Comparison of ENCODE assay signal across 8 cellular contexts in the genomic region with DNA sequence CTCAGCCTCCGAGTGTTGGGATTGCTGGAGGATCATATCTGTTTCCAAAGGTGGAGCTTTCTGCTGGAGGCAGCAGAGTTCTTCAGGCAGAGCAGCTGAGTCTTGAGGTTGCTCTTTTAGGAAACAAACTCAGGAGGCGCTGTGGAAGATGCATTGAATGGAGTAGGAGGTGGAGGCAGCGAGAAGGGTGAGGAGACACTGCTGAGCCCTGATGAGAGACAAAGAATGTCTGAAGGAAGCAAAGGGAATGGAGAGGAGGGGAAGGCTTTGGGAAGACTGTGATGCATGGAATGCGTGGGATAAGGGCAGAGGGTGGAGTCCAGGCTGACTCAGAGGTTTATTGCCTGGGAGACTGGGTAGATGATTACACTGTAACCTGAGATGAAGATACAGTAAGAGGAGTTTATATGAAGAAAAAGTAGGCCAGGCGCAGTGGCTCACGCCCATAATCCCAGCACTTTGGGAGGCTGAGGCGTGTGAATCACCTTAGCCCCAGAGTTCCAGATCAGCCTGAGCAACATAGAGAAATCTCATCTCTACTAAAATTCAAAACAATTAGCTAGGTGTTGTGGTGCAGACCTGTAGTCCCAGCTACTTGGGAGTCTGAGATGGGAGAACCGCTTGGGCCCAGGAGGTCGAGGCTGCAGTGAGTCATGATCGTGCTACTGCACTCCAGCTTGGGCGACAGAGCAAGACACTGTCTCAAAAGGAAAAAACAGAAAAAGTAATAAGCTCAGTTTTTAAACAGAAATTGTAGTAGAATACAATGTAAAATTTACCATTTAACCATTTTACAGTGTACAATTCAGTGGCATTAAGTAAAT. TPM values are rescaled to one million over a fixed set of nuclear protein-coding genes. Genes with fewer than 3 reads are reported as not detected.
DNase-seq lines count a peak whose midpoint lies in the region; ATAC-seq and TF ChIP-seq lines count a peak whose summit lies in the region.

No MANE protein-coding gene starts in this region.

- H3K36me3 ChIP-seq in kidney epithelial cell (ENCODE audit: control insufficient read depth, insufficient read depth, low read length) (no peaks in the 10 kb centered on the region), urinary bladder (ENCODE audit: insufficient read depth) (no peaks in the 10 kb centered on the region)

- peaks cover 5% of the 10 kb centered on the region for H3K4me1 Mint-ChIP-seq in activated T-helper 17 cell treated with anti-CD3 and anti-CD28 coated beads, Interleukin-2, amount 50 U/mL, for 72 hours

- no peak overlapping the region for H3K4me3 Mint-ChIP-seq in activated T-helper 17 cell treated with anti-CD3 and anti-CD28 coated beads, Interleukin-2, amount 50 U/mL, for 72 hours

- peak; percentile 47 for DNase-seq in COLO668 (lab: John Stamatoyannopoulos, UW; ENCODE audit: unreplicated experiment)
- peak; percentile 95 for DNase-seq in LoVo (ENCODE audit: low spot score)
- DNase-seq in kidney epithelial cell (ENCODE audit: low read depth): peak; percentile 98
- DNase-seq in activated T-cell treated with anti-CD3 and anti-CD28 coated beads, Interleukin-2, amount 50 U/mL, for 1 hour: no peak
- no peak for DNase-seq in GM10266 (ENCODE audit: extremely low spot score)
- no peak for DNase-seq in OCI-M2 (lab: John Stamatoyannopoulos, UW; ENCODE audit: unreplicated experiment)

- H3K36me3 Mint-ChIP-seq in activated T-helper 17 cell treated with anti-CD3 and anti-CD28 coated beads, Interleukin-2, amount 50 U/mL, for 72 hours (ENCODE audit: low read depth): no peaks in the 10 kb centered on the region

- H3K27ac Mint-ChIP-seq in activated T-helper 17 cell treated with anti-CD3 and anti-CD28 coated beads, Interleukin-2, amount 50 U/mL, for 72 hours: peak overlapping the region; percentile 44

- 23% methylated on average over 11 of the region's 11 CpGs for WGBS in urinary bladder

- no peaks in the 10 kb centered on the region for H3K27me3 ChIP-seq in kidney epithelial cell (ENCODE audit: control insufficient read depth, insufficient read depth, low read length)

- no peak overlapping the region for H3K4me3 ChIP-seq in kidney epithelial cell (ENCODE audit: low read depth, low read length)
- no peak overlapping the region for H3K4me3 ChIP-seq in urinary bladder (ENCODE audit: low read depth, low read length)

- peaks cover 5% of the 10 kb centered on the region for H3K27me3 Mint-ChIP-seq in activated T-helper 17 cell treated with anti-CD3 and anti-CD28 coated beads, Interleukin-2, amount 50 U/mL, for 72 hours

- H3K4me1 ChIP-seq in urinary bladder (ENCODE audit: insufficient read depth): no peaks in the 10 kb centered on the region

- TF ChIP-seq CTCF in kidney epithelial cell (IDR thresholded peaks at IDR 0.05; ENCODE audit: insufficient read depth, low read length, poor library complexity, severe bottlenecking): peak; percentile 66
- TF ChIP-seq CTCF in GM10266 (IDR thresholded peaks at IDR 0.05; ENCODE audit: control insufficient read depth, insufficient read depth, low read depth, missing control alignments): no peak

- no peak for ATAC-seq in activated T-helper 17 cell treated with anti-CD3 and anti-CD28 coated beads, Interleukin-2, amount 50 U/mL, for 72 hours (replicated peaks)

- H3K9me3 Mint-ChIP-seq in activated T-helper 17 cell treated with anti-CD3 and anti-CD28 coated beads, Interleukin-2, amount 50 U/mL, for 72 hours: no peaks in the 10 kb centered on the region

- peak overlapping the region; percentile 68 for H3K27ac ChIP-seq in urinary bladder (ENCODE audit: low read depth)

RNA-seq across cellular contexts. Expression of a gene that starts 17.8 kb away (rescaled TPM):
- 10 to 100 TPM; 55.2 to 70.8 TPM for total RNA-seq in activated T-helper 17 cell treated with anti-CD3 and anti-CD28 coated beads, Interleukin-2, amount 50 U/mL, for 72 hours
- 173 and 175 TPM in 2 replicates for total RNA-seq in kidney epithelial cell
- total RNA-seq in urinary bladder: 43.1 TPM
- polyA plus RNA-seq in urinary bladder: 120 TPM

RNA-seq across cellular contexts. Expression of a gene that starts 18.0 kb away (rescaled TPM):
- 10 to 100 TPM; 31.9 to 36.0 TPM for total RNA-seq in activated T-helper 17 cell treated with anti-CD3 and anti-CD28 coated beads, Interleukin-2, amount 50 U/mL, for 72 hours
- total RNA-seq in kidney epithelial cell (24.7 and 38.2 TPM in 2 replicates), urinary bladder (10.4 TPM)
- polyA plus RNA-seq in urinary bladder: 20.9 TPM

RNA-seq across cellular contexts. Expression of a gene that starts 29.6 kb away (rescaled TPM):
- total RNA-seq in activated T-helper 17 cell treated with anti-CD3 and anti-CD28 coated beads, Interleukin-2, amount 50 U/mL, for 72 hours: 10 to 100 TPM; 34.9 to 44.0 TPM
- total RNA-seq in kidney epithelial cell: 40.1 and 41.7 TPM in 2 replicates
- total RNA-seq in urinary bladder: 35.6 TPM
- 37.9 TPM for polyA plus RNA-seq in urinary bladder

RNA-seq across cellular contexts. Expression of a gene that starts 43.8 kb away (rescaled TPM):
- total RNA-seq in activated T-helper 17 cell treated with anti-CD3 and anti-CD28 coated beads, Interleukin-2, amount 50 U/mL, for 72 hours: 1 to 10 TPM; 3.1 to 3.5 TPM
- 10.2 and 12.5 TPM in 2 replicates for total RNA-seq in kidney epithelial cell
- total RNA-seq in urinary bladder: 0.16 TPM
- polyA plus RNA-seq in urinary bladder: 1.1 TPM

RNA-seq across cellular contexts. Expression of a gene that starts 44.7 kb away (rescaled TPM):
- under 1 TPM in 1 of 2 donors, not detected in 1; 0.56 TPM for total RNA-seq in activated T-helper 17 cell treated with anti-CD3 and anti-CD28 coated beads, Interleukin-2, amount 50 U/mL, for 72 hours
- total RNA-seq in kidney epithelial cell: 26.2 and 30.4 TPM in 2 replicates
- total RNA-seq in urinary bladder: 7.7 TPM
- polyA plus RNA-seq in urinary bladder: 1.5 TPM

Comparison
In these comparisons a context has a peak if more than half of its experiments do, and no peak if none do; other contexts are left out.
1. DNase-seq: peak in COLO668 (single experiment), LoVo (single experiment) and kidney epithelial cell (single experiment); none in activated T-cell treated with anti-CD3 and anti-CD28 coated beads, Interleukin-2, amount 50 U/mL, for 1 hour (single experiment), GM10266 (single experiment) and OCI-M2 (single experiment).